In the genomic region with DNA sequence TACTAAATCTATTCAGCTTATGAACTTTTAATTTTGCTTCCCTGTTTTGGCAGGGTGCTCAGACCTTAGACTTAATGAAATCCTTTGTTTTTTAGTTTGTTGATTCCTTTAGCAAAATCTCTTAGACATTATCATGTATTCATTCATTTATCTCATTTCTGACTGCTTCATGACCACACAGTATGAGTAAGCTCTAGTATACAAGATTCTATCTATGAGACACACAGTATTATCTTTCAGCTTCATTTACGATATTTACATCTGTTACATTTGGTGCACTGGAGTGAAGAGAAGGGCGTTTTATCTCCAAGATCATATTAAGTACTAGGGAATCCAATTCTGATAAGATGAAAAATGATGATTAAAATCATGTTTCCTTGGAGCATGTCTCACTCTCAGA, we compare ENCODE assay signal across 18 cellular contexts.
DNase-seq lines count a peak whose midpoint lies in the region; ATAC-seq and TF ChIP-seq lines count a peak whose summit lies in the region.
"Had no signal": no experiment of that assay in that cellular context is flagged by ENCODE, and none has a peak within 500 bp of the region (broad histone marks: within the 10 kb centered on the region; RNA-seq: fewer than 3 reads in every experiment).

No MANE protein-coding gene starts in this region.

- no peak for TF ChIP-seq RAD21 in SK-N-SH (IDR thresholded peaks at IDR 0.05; ENCODE audit: low read length)

- CTCF ChIA-PET in SK-N-SH (lab: Yijun Ruan, JAX): no interaction called here
- CTCF ChIA-PET in PC-3 (lab: Charles Lee): no interaction called here

- TF ChIP-seq CTCF in SK-N-SH (IDR thresholded peaks at IDR 0.05) (no peak), PC-3 (conservative IDR thresholded peaks at IDR 0.05; ENCODE audit: low read depth, low read length) (no peak), foreskin keratinocyte (conservative IDR thresholded peaks at IDR 0.05) (no peak)

- DNase-seq in SK-N-SH (no peak), PC-3 (no peak), foreskin keratinocyte (no peak), HuH-7 (ENCODE audit: low spot score) (no peak)
- DNase-seq in stimulated activated CD4-positive, alpha-beta T cell treated with anti-CD3 and anti-CD28 coated beads, Interleukin-2, amount 100 ng/mL, for 48 hours: no peak
- DNase-seq: 8988T; BE2C; C1 segment of cervical spinal cord; Caco-2; CD4-positive, CD25-positive, alpha-beta regulatory T cell; CD8-positive, alpha-beta memory T cell; H7; HFFc6 had no signal

- H3K27ac ChIP-seq in SK-N-SH (ENCODE audit: low read depth in 2 of 2, low read length in 1 of 2) (peak overlapping the region in 1 of 2 experiments; percentile 40; a peak in 1 of 4 replicates), PC-3 (ENCODE audit: low read length) (peak overlapping the region; percentile 40; the same call in 1 of the 2 replicates), foreskin keratinocyte (no peak overlapping the region)

- no peak for TF ChIP-seq EP300 in SK-N-SH (IDR thresholded peaks at IDR 0.05; ENCODE audit: borderline replicate concordance in 1 of 2, low read depth in 1 of 2, low read length in 1 of 2)

- H3K27me3 ChIP-seq in SK-N-SH (ENCODE audit: insufficient read depth) (no peaks in the 10 kb centered on the region), PC-3 (ENCODE audit: low read length) (no peaks in the 10 kb centered on the region), foreskin keratinocyte (no peaks in the 10 kb centered on the region)
- H3K27me3 ChIP-seq: BE2C had no signal

- H4K20me1 ChIP-seq in SK-N-SH (ENCODE audit: insufficient read depth): no peaks in the 10 kb centered on the region
- no peaks in the 10 kb centered on the region for H4K20me1 ChIP-seq in PC-3 (ENCODE audit: low read length)

- H3F3A ChIP-seq in SK-N-SH (replicated peaks; ENCODE audit: insufficient read depth): peaks cover 5% of the 10 kb centered on the region
- H3F3A ChIP-seq in PC-3 (ENCODE audit: low read length, unreplicated experiment): no peaks in the 10 kb centered on the region

- H3K4me3 ChIP-seq in SK-N-SH (ENCODE audit: low read depth in 2 of 2, low read length in 1 of 2) (no peak overlapping the region), PC-3 (ENCODE audit: low read length) (no peak overlapping the region)
- H3K4me3 ChIP-seq: GM23338 had no signal

- BruUV-seq in PC-3 (replicated peaks; lab: Mats Ljungman, UMichigan): no TSS peak

- H3K9ac ChIP-seq in SK-N-SH (no peak overlapping the region), PC-3 (ENCODE audit: low read length) (no peak overlapping the region)

- ATAC-seq in SK-N-SH treated with all-trans-retinoic acid at 6 μM for 48 hours (no peak), PC-3 (no peak), foreskin keratinocyte (peak; percentile 80), GM21528 (IDR thresholded peaks at IDR 0.05; ENCODE audit: low FRiP score, unreplicated experiment) (no peak)
- ATAC-seq: GM23338, HCT116, HepG2 had no signal

- intact Hi-C loops in PC-3 (cut with micrococcal nuclease): no loop called here

- H2AFZ ChIP-seq in SK-N-SH (ENCODE audit: low read depth) (no peak overlapping the region), PC-3 (ENCODE audit: low read length) (no peak overlapping the region)
- H2AFZ ChIP-seq: GM23338 had no signal

- POLR2A ChIA-PET in SK-N-SH (lab: Yijun Ruan, JAX) (no interaction called here), PC-3 (lab: Charles Lee; ENCODE audit: unreplicated experiment) (no interaction called here)

- H3K9me2 ChIP-seq in SK-N-SH (no peaks in the 10 kb centered on the region), PC-3 (replicated peaks; ENCODE audit: low read length) (no peaks in the 10 kb centered on the region)

- no peak overlapping the region for H3K4me2 ChIP-seq in SK-N-SH
- no peak overlapping the region for H3K4me2 ChIP-seq in PC-3 (ENCODE audit: low read length)
- H3K4me2 ChIP-seq: GM23338 had no signal

- no peaks in the 10 kb centered on the region for H3K36me3 ChIP-seq in SK-N-SH (replicated peaks in 1 of 2; ENCODE audit: control insufficient read depth in 1 of 2, insufficient read depth in 2 of 2, low read length in 1 of 2)
- no peaks in the 10 kb centered on the region for H3K36me3 ChIP-seq in PC-3 (ENCODE audit: low read depth, low read length)
- H3K36me3 ChIP-seq: BE2C had no signal

- H3K4me1 ChIP-seq in SK-N-SH (ENCODE audit: control insufficient read depth in 1 of 2, insufficient read depth in 2 of 2, low read depth in 1 of 2, low read length in 1 of 2): no peaks in the 10 kb centered on the region; a peak in 1 of 4 replicates
- H3K4me1 ChIP-seq in PC-3 (ENCODE audit: insufficient read depth, low read length): no peaks in the 10 kb centered on the region
- peaks cover 10% of the 10 kb centered on the region for H3K4me1 ChIP-seq in foreskin keratinocyte
- H3K4me1 ChIP-seq: Caco-2 had no signal

- WGBS in SK-N-SH (ENCODE audit: low lambda C conversion rate): 8% methylated on average over 2 of the region's 2 CpGs

- H3K79me2 ChIP-seq in SK-N-SH (ENCODE audit: insufficient read depth): no peaks in the 10 kb centered on the region
- no peaks in the 10 kb centered on the region for H3K79me2 ChIP-seq in PC-3 (ENCODE audit: low read length)

- H3K9me3 ChIP-seq in SK-N-SH (no peaks in the 10 kb centered on the region), PC-3 (ENCODE audit: low read length) (peaks cover 23% of the 10 kb centered on the region)
- H3K9me3 ChIP-seq: BE2C, Caco-2 had no signal

TF ChIP-seq in SK-N-SH treated with all-trans-retinoic acid at 6 μM for 48 hours, 23 proteins besides CTCF, POLR2A, EP300 and RAD21 (continues in another document):
- TF ChIP-seq, protein P1, sequence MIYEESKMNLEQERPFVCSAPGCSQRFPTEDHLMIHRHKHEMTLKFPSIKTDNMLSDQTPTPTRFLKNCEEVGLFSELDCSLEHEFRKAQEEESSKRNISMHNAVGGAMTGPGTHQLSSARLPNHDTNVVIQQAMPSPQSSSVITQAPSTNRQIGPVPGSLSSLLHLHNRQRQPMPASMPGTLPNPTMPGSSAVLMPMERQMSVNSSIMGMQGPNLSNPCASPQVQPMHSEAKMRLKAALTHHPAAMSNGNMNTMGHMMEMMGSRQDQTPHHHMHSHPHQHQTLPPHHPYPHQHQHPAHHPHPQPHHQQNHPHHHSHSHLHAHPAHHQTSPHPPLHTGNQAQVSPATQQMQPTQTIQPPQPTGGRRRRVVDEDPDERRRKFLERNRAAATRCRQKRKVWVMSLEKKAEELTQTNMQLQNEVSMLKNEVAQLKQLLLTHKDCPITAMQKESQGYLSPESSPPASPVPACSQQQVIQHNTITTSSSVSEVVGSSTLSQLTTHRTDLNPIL (CRISPR knock-in tag; IDR thresholded peaks at IDR 0.05; ENCODE audit: low read depth): peak; percentile 10; the same call in 1 of the 2 replicates
- 0 out of 2 replicates have a peak, but pooled peaks have one; percentile 14 for TF ChIP-seq ESRRG (CRISPR knock-in tag; IDR thresholded peaks at IDR 0.05)

TF ChIP-seq in SK-N-SH, 30 proteins besides CTCF, POLR2A, EP300 and RAD21:
- TF ChIP-seq SIN3A (IDR thresholded peaks at IDR 0.05; ENCODE audit: borderline replicate concordance, low read depth, low read length): no peak
- TF ChIP-seq EZH2phosphoT487 (IDR thresholded peaks at IDR 0.05; ENCODE audit: borderline replicate concordance, low read depth): no peak
- TF ChIP-seq, protein P2, sequence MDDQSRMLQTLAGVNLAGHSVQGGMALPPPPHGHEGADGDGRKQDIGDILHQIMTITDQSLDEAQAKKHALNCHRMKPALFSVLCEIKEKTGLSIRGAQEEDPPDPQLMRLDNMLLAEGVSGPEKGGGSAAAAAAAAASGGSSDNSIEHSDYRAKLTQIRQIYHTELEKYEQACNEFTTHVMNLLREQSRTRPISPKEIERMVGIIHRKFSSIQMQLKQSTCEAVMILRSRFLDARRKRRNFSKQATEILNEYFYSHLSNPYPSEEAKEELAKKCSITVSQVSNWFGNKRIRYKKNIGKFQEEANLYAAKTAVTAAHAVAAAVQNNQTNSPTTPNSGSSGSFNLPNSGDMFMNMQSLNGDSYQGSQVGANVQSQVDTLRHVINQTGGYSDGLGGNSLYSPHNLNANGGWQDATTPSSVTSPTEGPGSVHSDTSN (IDR thresholded peaks at IDR 0.05): no peak
- no peak for TF ChIP-seq RFX5 (IDR thresholded peaks at IDR 0.05; ENCODE audit: low read length)
- no peak for TF ChIP-seq FOXJ3 (CRISPR knock-in tag; IDR thresholded peaks at IDR 0.05)
- TF ChIP-seq JUND (IDR thresholded peaks at IDR 0.05): no peak
- TF ChIP-seq, protein P3, sequence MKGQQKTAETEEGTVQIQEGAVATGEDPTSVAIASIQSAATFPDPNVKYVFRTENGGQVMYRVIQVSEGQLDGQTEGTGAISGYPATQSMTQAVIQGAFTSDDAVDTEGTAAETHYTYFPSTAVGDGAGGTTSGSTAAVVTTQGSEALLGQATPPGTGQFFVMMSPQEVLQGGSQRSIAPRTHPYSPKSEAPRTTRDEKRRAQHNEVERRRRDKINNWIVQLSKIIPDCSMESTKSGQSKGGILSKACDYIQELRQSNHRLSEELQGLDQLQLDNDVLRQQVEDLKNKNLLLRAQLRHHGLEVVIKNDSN (IDR thresholded peaks at IDR 0.05; ENCODE audit: borderline replicate concordance, low read depth): no peak
- no peak for TF ChIP-seq MXI1 (IDR thresholded peaks at IDR 0.05; ENCODE audit: low read depth, low read length)
- no peak for TF ChIP-seq CHD2 (IDR thresholded peaks at IDR 0.05; ENCODE audit: low read length, partially characterized antibody)
- no peak for TF ChIP-seq GATA2 (CRISPR knock-in tag; IDR thresholded peaks at IDR 0.05)
- no peak for TF ChIP-seq MEF2A (IDR thresholded peaks at IDR 0.05; ENCODE audit: borderline replicate concordance, low read depth)
- no peak for TF ChIP-seq NRF1 (IDR thresholded peaks at IDR 0.05; ENCODE audit: low read depth, low read length)
- TF ChIP-seq RXRA (IDR thresholded peaks at IDR 0.05; ENCODE audit: borderline replicate concordance, low read depth): no peak
- TF ChIP-seq TCF12 (IDR thresholded peaks at IDR 0.05): no peak
- TF ChIP-seq NFIC (IDR thresholded peaks at IDR 0.05; ENCODE audit: borderline replicate concordance): no peak
- TF ChIP-seq, protein P4, sequence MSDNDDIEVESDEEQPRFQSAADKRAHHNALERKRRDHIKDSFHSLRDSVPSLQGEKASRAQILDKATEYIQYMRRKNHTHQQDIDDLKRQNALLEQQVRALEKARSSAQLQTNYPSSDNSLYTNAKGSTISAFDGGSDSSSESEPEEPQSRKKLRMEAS (IDR thresholded peaks at IDR 0.05; ENCODE audit: low read depth): no peak
